ENCODE assay signal across 1 cellular context in genomic region chr15:44670087-44670945, GRCh38.
TF ChIP-seq lines count a peak whose summit lies in the region.

No MANE protein-coding gene starts in this region.

TF ChIP-seq in GM12878, 131 proteins besides CTCF, POLR2A, EP300 and RAD21:
- TF ChIP-seq SMAD1 (IDR thresholded peaks at IDR 0.05; ENCODE audit: low read depth, partially characterized antibody) (no peak), SPI1 (IDR thresholded peaks at IDR 0.05; ENCODE audit: borderline replicate concordance, insufficient read depth, low read depth, low read length) (peak; percentile 86)
